ENCODE assay signal across 11 cellular contexts in the genomic region with DNA sequence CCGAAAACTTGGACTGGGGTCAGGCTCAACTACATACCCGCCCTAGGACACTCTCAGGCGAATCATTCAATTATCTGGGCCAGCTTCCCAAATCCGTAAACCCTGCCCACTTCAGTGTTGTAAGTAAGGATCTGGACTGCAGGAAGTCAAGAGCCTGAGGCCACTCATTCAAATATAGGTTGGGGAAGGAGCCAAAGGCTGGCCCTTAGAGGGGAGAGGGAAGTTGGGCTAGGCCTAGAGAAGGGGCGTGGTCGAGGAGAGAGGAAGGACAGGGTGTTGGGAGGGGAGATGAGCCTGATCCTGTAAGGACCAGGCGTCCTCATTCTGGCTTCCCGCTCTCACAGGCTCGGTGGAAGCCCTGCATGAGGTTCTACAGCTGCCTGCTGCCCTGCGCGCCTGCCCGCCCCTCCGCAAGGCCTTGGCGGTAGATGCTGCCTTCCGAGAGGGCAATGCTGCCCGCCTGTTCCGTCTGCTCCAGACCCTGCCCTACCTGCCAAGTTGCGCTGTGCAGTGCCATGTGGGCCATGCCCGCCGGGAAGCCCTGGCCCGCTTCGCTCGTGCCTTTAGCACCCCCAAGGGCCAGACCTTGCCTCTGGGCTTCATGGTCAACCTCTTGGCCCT. TPM values are rescaled to one million over a fixed set of nuclear protein-coding genes. Genes with fewer than 3 reads are reported as not detected.
DNase-seq lines count a peak whose midpoint lies in the region; ATAC-seq, FAIRE-seq and TF ChIP-seq lines count a peak whose summit lies in the region.
"Had no signal": no experiment of that assay in that cellular context is flagged by ENCODE, and none has a peak within 500 bp of the region (broad histone marks: within the 10 kb centered on the region; RNA-seq: fewer than 3 reads in every experiment).

No MANE protein-coding gene starts in this region.

- H3K27ac ChIP-seq in brain microvascular endothelial cell, result no peak overlapping the region

- DNase-seq in Ammon's horn (ENCODE audit: low spot score) (peak; percentile 74), M059J (ENCODE audit: low read depth) (peak; percentile 71), bronchial epithelial cell (ENCODE audit: low read depth) (peak; percentile 18), midbrain (lab: John Stamatoyannopoulos, UW) (peak; percentile 6), brain microvascular endothelial cell (no peak), DMS114 treated with DMSO at 0.1 percent for 48 hours (lab: John Stamatoyannopoulos, UW; ENCODE audit: unreplicated experiment) (no peak), foreskin melanocyte (no peak)
- DNase-seq: activated naive CD4-positive, alpha-beta T cell; T-helper 9 cell had no signal

- H3K27me3 ChIP-seq in bronchial epithelial cell (ENCODE audit: control insufficient read depth, insufficient read depth, low read length) (no peaks in the 10 kb centered on the region), brain microvascular endothelial cell (replicated peaks) (no peaks in the 10 kb centered on the region)

- no peak for FAIRE-seq in bronchial epithelial cell (lab: Jason Lieb, UNC)

- TF ChIP-seq CTCF in bronchial epithelial cell (IDR thresholded peaks at IDR 0.05; ENCODE audit: insufficient read depth, low read length, severe bottlenecking) (no peak), brain microvascular endothelial cell (IDR thresholded peaks at IDR 0.05; ENCODE audit: low read depth, low read length, missing control alignments) (no peak)

- no peak for ATAC-seq in GM19328 (IDR thresholded peaks at IDR 0.05; ENCODE audit: unreplicated experiment)

- in situ Hi-C loops in brain microvascular endothelial cell (cut with HindIII; ENCODE audit: low pct_ligation_motif_present, low sequenced_read_pairs), result no loop called here

- H3K36me3 ChIP-seq in bronchial epithelial cell (ENCODE audit: control insufficient read depth, insufficient read depth, low read length), result peaks cover 2% of the 10 kb centered on the region
- H3K36me3 ChIP-seq in brain microvascular endothelial cell (replicated peaks), result peaks cover 3% of the 10 kb centered on the region

- H3K4me3 ChIP-seq in bronchial epithelial cell (ENCODE audit: low read depth, low read length), result no peak overlapping the region
- no peak overlapping the region for H3K4me3 ChIP-seq in brain microvascular endothelial cell (ENCODE audit: low read depth, low read length)

RNA-seq across cellular contexts. Expression of a gene that starts 3.0 kb away (rescaled TPM):
- total RNA-seq in M059J (2014; rRNA removed; shearing (Covaris generic)), result 11.8 and 20.0 TPM in 2 replicates
- 10.4 and 15.5 TPM in 2 replicates for total RNA-seq in bronchial epithelial cell

RNA-seq across cellular contexts. Expression of a gene that starts 14.4 kb away (rescaled TPM):
- total RNA-seq in M059J (2014; rRNA removed; shearing (Covaris generic)), result 0.34 TPM in 1 of 2 replicates, not detected in the other
- total RNA-seq in bronchial epithelial cell, result 16.6 and 22.7 TPM in 2 replicates
- total RNA-seq: NCI-H460 had no signal

RNA-seq across cellular contexts. Expression of a gene that starts 16.8 kb away (rescaled TPM):
- total RNA-seq in M059J (2014; rRNA removed; shearing (Covaris generic)), result 17.8 and 18.3 TPM in 2 replicates
- total RNA-seq in bronchial epithelial cell, result 15.5 and 18.1 TPM in 2 replicates

RNA-seq across cellular contexts. Expression of a gene that starts 30.0 kb away (rescaled TPM):
- 137 and 169 TPM in 2 replicates for total RNA-seq in M059J (2014; rRNA removed; shearing (Covaris generic))
- total RNA-seq in bronchial epithelial cell, result 71.0 and 76.1 TPM in 2 replicates

RNA-seq across cellular contexts. Expression of a gene that starts 39.8 kb away (rescaled TPM):
- 47.9 and 56.8 TPM in 2 replicates for total RNA-seq in M059J (2014; rRNA removed; shearing (Covaris generic))
- 0.26 and 0.53 TPM in 2 replicates for total RNA-seq in bronchial epithelial cell

Comparison
In these comparisons a context has a peak if more than half of its experiments do, and no peak if none do; other contexts are left out.
1. DNase-seq: peak in Ammon's horn (single experiment), M059J (single experiment), bronchial epithelial cell (single experiment) and midbrain (single experiment); none in brain microvascular endothelial cell (single experiment), DMS114 treated with DMSO at 0.1 percent for 48 hours (single experiment) and foreskin melanocyte (single experiment).
2. RNA of a gene that starts 14.4 kb away (total RNA-seq): 16.6 to 22.7 TPM in bronchial epithelial cell; 0.34 TPM in M059J; every median in the first group is over 10 times any median in the second.